Comparison of ENCODE assay signal across 8 cellular contexts in genomic region chr7:95772298-95772770, GRCh38. TPM values are rescaled to one million over a fixed set of nuclear protein-coding genes. Genes with fewer than 3 reads are reported as not detected.
A peak's percentile ranks its signal among the peaks of the same experiment; 100 is the strongest.
DNase-seq lines count a peak whose midpoint lies in the region; ATAC-seq and TF ChIP-seq lines count a peak whose summit lies in the region.

Gene DYNC1I1, plus strand, starts transcription at chr7:95772554. Its CDS starts 32,176 bp downstream, at chr7:95804730.

- no peaks in the 10 kb centered on the region for H4K20me1 ChIP-seq in osteoblast (ENCODE audit: insufficient read depth, low read length)

- no peaks in the 10 kb centered on the region for H3K9me3 Mint-ChIP-seq in activated naive CD8-positive, alpha-beta T cell (ENCODE audit: low read depth)

- H3K4me3 ChIP-seq in cardiac muscle cell (peak within 1 kb of the TSS; percentile 87), osteoblast (ENCODE audit: insufficient read depth, low read length) (peak within 1 kb of the TSS; percentile 79)

- ATAC-seq in GM19455 (IDR thresholded peaks at IDR 0.05; ENCODE audit: unreplicated experiment) (peak; percentile 73), HG03442 (IDR thresholded peaks at IDR 0.05; ENCODE audit: unreplicated experiment) (peak; percentile 92)

- peaks cover 3% of the 10 kb centered on the region for H3K4me1 Mint-ChIP-seq in activated naive CD8-positive, alpha-beta T cell (ENCODE audit: low read depth)

- no peaks in the 10 kb centered on the region for H3K36me3 Mint-ChIP-seq in activated naive CD8-positive, alpha-beta T cell

- H3K27ac ChIP-seq in cardiac muscle cell (peak within 1 kb of the TSS; percentile 62), osteoblast (ENCODE audit: low read depth, low read length) (no peak within 1 kb of the TSS)

- H3K4me1 ChIP-seq in cardiac muscle cell (ENCODE audit: low read depth) (peaks cover 16% of the 10 kb centered on the region), osteoblast (ENCODE audit: insufficient read depth, low read length) (no peaks in the 10 kb centered on the region)

- H3K9me3 ChIP-seq in cardiac muscle cell (ENCODE audit: low read depth) (no peaks in the 10 kb centered on the region), osteoblast (ENCODE audit: low read depth, low read length) (no peaks in the 10 kb centered on the region)

- peaks cover 22% of the 10 kb centered on the region for H3K27me3 Mint-ChIP-seq in activated naive CD8-positive, alpha-beta T cell

- H2AFZ ChIP-seq in osteoblast (ENCODE audit: low read length) = peak within 1 kb of the TSS; percentile 87

- peak within 1 kb of the TSS; percentile 94 for H3K4me2 ChIP-seq in osteoblast (ENCODE audit: insufficient read depth, low read length)

- no peak within 1 kb of the TSS for H3K27ac Mint-ChIP-seq in activated naive CD8-positive, alpha-beta T cell

- no peak for TF ChIP-seq CTCF in cardiac muscle cell (IDR thresholded peaks at IDR 0.05; ENCODE audit: low read depth, low read length)
- no peak for TF ChIP-seq CTCF in osteoblast (IDR thresholded peaks at IDR 0.05; ENCODE audit: extremely low read depth, low read depth, low read length)

- H3K27me3 ChIP-seq in cardiac muscle cell = no peaks in the 10 kb centered on the region
- H3K27me3 ChIP-seq in osteoblast (ENCODE audit: insufficient read depth, low read length) = no peaks in the 10 kb centered on the region

- in situ Hi-C loops in Caki2 (cut with HindIII; ENCODE audit: low pct_unique_long_range_greater_than_20kb, low sequenced_read_pairs) = no loop called here

- DNase-seq in Caki2 (ENCODE audit: low read depth) = peak; percentile 73
- DNase-seq in NCI-H69 (lab: John Stamatoyannopoulos, UW) = peak; percentile 95
- DNase-seq in cardiac muscle cell (ENCODE audit: low read depth in 1 of 2, low spot score in 1 of 2) = peak; percentile 72 to 90
- DNase-seq in osteoblast (ENCODE audit: insufficient read length, low spot score, missing footprints) = peak; percentile 95
- no peak for DNase-seq in GF-D8 (lab: John Stamatoyannopoulos, UW)

- H3K79me2 ChIP-seq in osteoblast (ENCODE audit: insufficient read depth, low read length) = no peaks in the 10 kb centered on the region

- no peaks in the 10 kb centered on the region for H3K36me3 ChIP-seq in cardiac muscle cell
- no peaks in the 10 kb centered on the region for H3K36me3 ChIP-seq in osteoblast (ENCODE audit: insufficient read depth, low read length)

- peak within 1 kb of the TSS; percentile 78 for H3K4me3 Mint-ChIP-seq in activated naive CD8-positive, alpha-beta T cell

RNA-seq across cellular contexts. Expression of gene DYNC1I1, which starts in this region (rescaled TPM):
- total RNA-seq in Caki2 (2014; rRNA removed; shearing (Covaris generic); ENCODE audit: low replicate concordance) = 0.03 TPM in 1 of 2 replicates, not detected in the other
- total RNA-seq in cardiac muscle cell (21.2 and 24.4 TPM in 2 replicates), osteoblast (2.2 and 2.9 TPM in 2 replicates)
- polyA plus RNA-seq in cardiac muscle cell = 20.6 and 21.9 TPM in 2 replicates

Comparison
In these comparisons a context has a peak if more than half of its experiments do, and no peak if none do; other contexts are left out.
1. Peak in DNase-seq in Caki2; RNA of the gene not detected or under 1 TPM.